In genomic region chr2:218607436-218608115, GRCh38 we compare ENCODE assay signal across 8 cellular contexts. TPM values are rescaled to one million over a fixed set of nuclear protein-coding genes. Genes with fewer than 3 reads are reported as not detected.
A peak's percentile ranks its signal among the peaks of the same experiment; 100 is the strongest.
DNase-seq lines count a peak whose midpoint lies in the region; ATAC-seq and TF ChIP-seq lines count a peak whose summit lies in the region.

TSS of gene PLCD4 (plus strand) at chr2:218607899. CDS start at chr2:218615740, 7,841 bp downstream.

- H3K27ac ChIP-seq in heart right ventricle, result peak within 1 kb of the TSS in 4 of 10 donors; percentile 9 to 46 (median 22)

- intact Hi-C loops in heart right ventricle (cut with DNase I) (no loop called here), sciatic nerve (cut with DNase I) (no loop called here)

- no peaks in the 10 kb centered on the region for H3K27me3 ChIP-seq in heart right ventricle

- peaks cover 0 to 25% (median 11%) of the 10 kb centered on the region in 9 donors for H3K4me1 ChIP-seq in heart right ventricle

- TF ChIP-seq CTCF in WI38 (IDR thresholded peaks at IDR 0.05; ENCODE audit: low read depth, low read length), result no peak
- no peak for TF ChIP-seq CTCF in heart right ventricle (IDR thresholded peaks at IDR 0.05)

- peak; percentile 61 to 79 (median 77) for ATAC-seq in heart right ventricle
- ATAC-seq in sciatic nerve, result peak; percentile 92
- no peak for ATAC-seq in HG02610 (IDR thresholded peaks at IDR 0.05; ENCODE audit: unreplicated experiment)

- peak within 1 kb of the TSS; percentile 36 for H3K4me3 ChIP-seq in WI38 (ENCODE audit: low read depth, low read length)
- peak within 1 kb of the TSS in 5 of 10 donors; percentile 22 to 33 (median 29) for H3K4me3 ChIP-seq in heart right ventricle

- no peaks in the 10 kb centered on the region for H3K9me3 ChIP-seq in heart right ventricle

- H3K36me3 ChIP-seq in heart right ventricle, result no peaks in the 10 kb centered on the region

- DNase-seq in GM04504 (ENCODE audit: low read depth) (peak; percentile 32), heart right ventricle (peak in 1 of 2 donors; percentile 15), sciatic nerve (ENCODE audit: low spot score) (peak; percentile 62)
- no peak for DNase-seq in stimulated activated CD8-positive, alpha-beta memory T cell treated with anti-CD3 and anti-CD28 coated beads, Interleukin-4, amount 100 ng/mL, for 48 hours
- no peak for DNase-seq in effector CD4-positive, alpha-beta T cell
- no peak for DNase-seq in stimulated activated CD4-positive, alpha-beta T cell treated with anti-CD3 and anti-CD28 coated beads, Interleukin-12 subunit alpha, Interleukin-12 subunit beta, amount 100 ng/mL, for 4 hours

- WGBS in heart right ventricle, 2 donors, result 19 to 20% methylated on average over 8 of the region's 8 CpGs

RNA-seq across cellular contexts. Expression of gene PLCD4, which starts in this region (rescaled TPM):
- 1 to 10 TPM in 6 of 10 donors, under 1 TPM in 4; 0.42 to 2.3 (median 1.1) TPM for total RNA-seq in heart right ventricle
- polyA plus RNA-seq in heart right ventricle, result under 1 TPM; 0.23 to 0.59 TPM
- total RNA-seq in sciatic nerve, result 9.1 TPM

Comparison
In these comparisons a context has a peak if more than half of its experiments do, and no peak if none do; other contexts are left out.
1. DNase-seq: peak in GM04504 (single experiment) and sciatic nerve (single experiment); none in stimulated activated CD8-positive, alpha-beta memory T cell treated with anti-CD3 and anti-CD28 coated beads, Interleukin-4, amount 100 ng/mL, for 48 hours (single experiment), effector CD4-positive, alpha-beta T cell (single experiment) and stimulated activated CD4-positive, alpha-beta T cell treated with anti-CD3 and anti-CD28 coated beads, Interleukin-12 subunit alpha, Interleukin-12 subunit beta, amount 100 ng/mL, for 4 hours (single experiment).